Comparison of ENCODE assay signal across 8 cellular contexts in the genomic region with DNA sequence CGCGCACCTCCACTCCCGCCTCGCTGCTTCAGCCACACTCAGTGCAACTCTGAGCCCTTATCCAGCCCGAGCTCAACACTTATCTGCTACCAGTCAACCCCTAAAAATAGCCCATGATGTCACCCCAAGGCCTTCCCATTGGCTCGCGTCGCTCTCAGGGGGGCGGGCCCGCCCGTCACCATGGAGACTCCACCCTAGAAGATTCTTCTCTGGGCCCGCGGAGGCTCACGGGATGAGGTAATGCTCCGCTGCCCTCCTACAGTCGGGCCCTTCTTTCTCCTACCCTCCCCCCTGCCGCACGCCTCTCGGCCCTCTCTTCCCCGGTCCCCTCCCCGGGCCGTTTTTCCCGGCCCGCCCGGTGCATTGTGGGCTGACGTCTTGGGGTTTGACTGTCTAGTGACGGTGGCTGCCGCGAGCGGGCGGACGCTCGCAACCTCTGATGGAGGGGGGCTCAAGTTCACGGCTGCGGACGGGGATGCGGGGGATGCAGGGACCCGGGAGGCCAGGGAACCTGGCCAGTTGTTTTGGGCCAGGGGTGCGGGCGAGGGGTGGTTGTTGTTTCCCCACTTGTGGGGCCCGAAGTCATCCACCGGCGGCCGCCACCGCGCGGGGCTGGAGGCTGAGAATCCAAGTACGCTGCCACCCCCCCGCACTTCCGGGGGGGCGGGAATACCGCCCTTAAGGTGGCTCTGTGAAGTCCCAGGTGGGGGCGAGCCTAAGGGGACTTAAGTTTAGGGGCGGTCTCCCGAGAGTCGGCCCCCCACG. TPM values are rescaled to one million over a fixed set of nuclear protein-coding genes. Genes with fewer than 3 reads are reported as not detected.
DNase-seq lines count a peak whose midpoint lies in the region; ATAC-seq and TF ChIP-seq lines count a peak whose summit lies in the region.

Gene JUN, minus strand, starts transcription at position 55 of the 765 bp plus-strand sequence. CDS start 977 bp downstream, outside the sequence.

- peak within 1 kb of the TSS; percentile 84 for H3K27ac ChIP-seq in PC-3 (ENCODE audit: low read length)

- H3F3A ChIP-seq in PC-3 (ENCODE audit: low read length, unreplicated experiment): no peaks in the 10 kb centered on the region

- DNase-seq in DMS 273 treated with DMSO at 0.1 percent for 48 hours (lab: John Stamatoyannopoulos, UW) (peak; percentile 98), PC-3 (peak; percentile 99), activated T-cell treated with anti-CD3 and anti-CD28 coated beads for 48 hours (ENCODE audit: low read depth) (peak; percentile 95), epithelial cell of esophagus (ENCODE audit: low read depth) (peak; percentile 100)
- peak; percentile 93 to 96 for DNase-seq in stimulated activated CD8-positive, alpha-beta memory T cell treated with anti-CD3 and anti-CD28 coated beads, Interleukin-4, amount 100 ng/mL, for 1 hour (ENCODE audit: low read depth in 2 of 2, low spot score in 1 of 2)

- H3K4me3 ChIP-seq in PC-3 (ENCODE audit: low read length): peak within 1 kb of the TSS; percentile 76
- H3K4me3 ChIP-seq in epithelial cell of esophagus (ENCODE audit: low read length): peak within 1 kb of the TSS; percentile 91
- H3K4me3 ChIP-seq in mononuclear cell (ENCODE audit: low read length): peak within 1 kb of the TSS; percentile 82

- H3K4me1 ChIP-seq in PC-3 (ENCODE audit: insufficient read depth, low read length) (peaks cover 27% of the 10 kb centered on the region), mononuclear cell (ENCODE audit: insufficient read depth, low read length) (peaks cover 36% of the 10 kb centered on the region)

- no peaks in the 10 kb centered on the region for H3K9me2 ChIP-seq in PC-3 (replicated peaks; ENCODE audit: low read length)

- POLR2A ChIA-PET in PC-3 (lab: Charles Lee; ENCODE audit: unreplicated experiment): interaction anchor here (0.5 to 1.1 kb wide), 7 partner anchors 30 to 720 kb away, joined by 3 to 10 read pairs (median 5); no protein-coding TSS in a partner anchor

- TF ChIP-seq CTCF in PC-3 (conservative IDR thresholded peaks at IDR 0.05; ENCODE audit: low read depth, low read length): no peak
- TF ChIP-seq CTCF in epithelial cell of esophagus (IDR thresholded peaks at IDR 0.05; ENCODE audit: insufficient read depth, low read depth, low read length, missing control alignments): no peak

- CTCF ChIA-PET in PC-3 (lab: Charles Lee): interaction anchor here (0.7 kb wide), 1 partner anchor 119 kb away, joined by 7 read pairs; no protein-coding TSS in a partner anchor

- H3K27me3 ChIP-seq in PC-3 (ENCODE audit: low read length): no peaks in the 10 kb centered on the region
- peaks cover 27% of the 10 kb centered on the region for H3K27me3 ChIP-seq in mononuclear cell (ENCODE audit: insufficient read depth, low read length)

- peaks cover 7% of the 10 kb centered on the region for H3K36me3 ChIP-seq in PC-3 (ENCODE audit: low read depth, low read length)

- H4K20me1 ChIP-seq in PC-3 (ENCODE audit: low read length): peaks cover 38% of the 10 kb centered on the region

- peak; percentile 80 for ATAC-seq in GM21576 (IDR thresholded peaks at IDR 0.05; ENCODE audit: unreplicated experiment)
- ATAC-seq in PC-3: peak; percentile 71

- peak within 1 kb of the TSS; percentile 87 for H2AFZ ChIP-seq in PC-3 (ENCODE audit: low read length)

- no peak for TF ChIP-seq EP300 in Ishikawa (IDR thresholded peaks at IDR 0.05; ENCODE audit: borderline replicate concordance)

- no peak; the same call in 1 of the 2 replicates for TF ChIP-seq RAD21 in Ishikawa (IDR thresholded peaks at IDR 0.05; ENCODE audit: low read depth)

- peak within 1 kb of the TSS; percentile 90 for H3K9ac ChIP-seq in PC-3 (ENCODE audit: low read length)

- no peaks in the 10 kb centered on the region for H3K9me3 ChIP-seq in PC-3 (ENCODE audit: low read length)
- peaks cover 7% of the 10 kb centered on the region for H3K9me3 ChIP-seq in mononuclear cell (ENCODE audit: low read depth, low read length)

- peak within 1 kb of the TSS; percentile 98 for H3K4me2 ChIP-seq in PC-3 (ENCODE audit: low read length)

- intact Hi-C loops in PC-3 (cut with micrococcal nuclease): loop anchor here (1.0 to 10.0 kb wide), 8 partner anchors 64 to 811 kb away; no protein-coding TSS in a partner anchor

- H3K79me2 ChIP-seq in PC-3 (ENCODE audit: low read length): peaks cover 42% of the 10 kb centered on the region

- no TSS peak for BruUV-seq in PC-3 (replicated peaks; lab: Mats Ljungman, UMichigan)

TF ChIP-seq in Ishikawa, 13 proteins besides CTCF, POLR2A, EP300 and RAD21:
- TF ChIP-seq CREB1 (IDR thresholded peaks at IDR 0.05; ENCODE audit: low read depth) (no peak), TCF12 (IDR thresholded peaks at IDR 0.05; ENCODE audit: low read depth) (peak; percentile 68; the same call in 1 of the 2 replicates), NFIC (IDR thresholded peaks at IDR 0.05) (peak; percentile 45), FOXM1 (IDR thresholded peaks at IDR 0.05; ENCODE audit: borderline replicate concordance, low read depth) (no peak), TAF1 (IDR thresholded peaks at IDR 0.05; ENCODE audit: low read depth) (peak; percentile 88), TEAD4 (IDR thresholded peaks at IDR 0.05) (peak; percentile 42), EGR1 (IDR thresholded peaks at IDR 0.05) (0 out of 2 replicates have a peak, but pooled peaks have one; percentile 24), ZBTB7A (IDR thresholded peaks at IDR 0.05; ENCODE audit: low read depth) (peak; percentile 71), CEBPB (IDR thresholded peaks at IDR 0.05) (peak; percentile 1; the same call in 1 of the 2 replicates), YY1 (IDR thresholded peaks at IDR 0.05; ENCODE audit: low read depth) (peak; percentile 23; the same call in 1 of the 2 replicates)
- TF ChIP-seq, protein P1, sequence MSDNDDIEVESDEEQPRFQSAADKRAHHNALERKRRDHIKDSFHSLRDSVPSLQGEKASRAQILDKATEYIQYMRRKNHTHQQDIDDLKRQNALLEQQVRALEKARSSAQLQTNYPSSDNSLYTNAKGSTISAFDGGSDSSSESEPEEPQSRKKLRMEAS (IDR thresholded peaks at IDR 0.05): peak; percentile 28
- TF ChIP-seq, protein P2, sequence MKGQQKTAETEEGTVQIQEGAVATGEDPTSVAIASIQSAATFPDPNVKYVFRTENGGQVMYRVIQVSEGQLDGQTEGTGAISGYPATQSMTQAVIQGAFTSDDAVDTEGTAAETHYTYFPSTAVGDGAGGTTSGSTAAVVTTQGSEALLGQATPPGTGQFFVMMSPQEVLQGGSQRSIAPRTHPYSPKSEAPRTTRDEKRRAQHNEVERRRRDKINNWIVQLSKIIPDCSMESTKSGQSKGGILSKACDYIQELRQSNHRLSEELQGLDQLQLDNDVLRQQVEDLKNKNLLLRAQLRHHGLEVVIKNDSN (IDR thresholded peaks at IDR 0.05): no peak
- TF ChIP-seq, protein P3, sequence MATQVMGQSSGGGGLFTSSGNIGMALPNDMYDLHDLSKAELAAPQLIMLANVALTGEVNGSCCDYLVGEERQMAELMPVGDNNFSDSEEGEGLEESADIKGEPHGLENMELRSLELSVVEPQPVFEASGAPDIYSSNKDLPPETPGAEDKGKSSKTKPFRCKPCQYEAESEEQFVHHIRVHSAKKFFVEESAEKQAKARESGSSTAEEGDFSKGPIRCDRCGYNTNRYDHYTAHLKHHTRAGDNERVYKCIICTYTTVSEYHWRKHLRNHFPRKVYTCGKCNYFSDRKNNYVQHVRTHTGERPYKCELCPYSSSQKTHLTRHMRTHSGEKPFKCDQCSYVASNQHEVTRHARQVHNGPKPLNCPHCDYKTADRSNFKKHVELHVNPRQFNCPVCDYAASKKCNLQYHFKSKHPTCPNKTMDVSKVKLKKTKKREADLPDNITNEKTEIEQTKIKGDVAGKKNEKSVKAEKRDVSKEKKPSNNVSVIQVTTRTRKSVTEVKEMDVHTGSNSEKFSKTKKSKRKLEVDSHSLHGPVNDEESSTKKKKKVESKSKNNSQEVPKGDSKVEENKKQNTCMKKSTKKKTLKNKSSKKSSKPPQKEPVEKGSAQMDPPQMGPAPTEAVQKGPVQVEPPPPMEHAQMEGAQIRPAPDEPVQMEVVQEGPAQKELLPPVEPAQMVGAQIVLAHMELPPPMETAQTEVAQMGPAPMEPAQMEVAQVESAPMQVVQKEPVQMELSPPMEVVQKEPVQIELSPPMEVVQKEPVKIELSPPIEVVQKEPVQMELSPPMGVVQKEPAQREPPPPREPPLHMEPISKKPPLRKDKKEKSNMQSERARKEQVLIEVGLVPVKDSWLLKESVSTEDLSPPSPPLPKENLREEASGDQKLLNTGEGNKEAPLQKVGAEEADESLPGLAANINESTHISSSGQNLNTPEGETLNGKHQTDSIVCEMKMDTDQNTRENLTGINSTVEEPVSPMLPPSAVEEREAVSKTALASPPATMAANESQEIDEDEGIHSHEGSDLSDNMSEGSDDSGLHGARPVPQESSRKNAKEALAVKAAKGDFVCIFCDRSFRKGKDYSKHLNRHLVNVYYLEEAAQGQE (IDR thresholded peaks at IDR 0.05; ENCODE audit: low read depth): no peak

RNA-seq across cellular contexts. Expression of gene JUN, which starts in this region (rescaled TPM):
- 73.6 and 95.1 TPM in 2 replicates for total RNA-seq in PC-3 (2014; rRNA removed)
- 1,080 TPM for total RNA-seq in mononuclear cell

Comparison
In these comparisons a context has a peak if more than half of its experiments do, and no peak if none do; other contexts are left out.
1. Peak in every context shown above with its lines: DNase-seq, ATAC-seq, H3K4me3 ChIP-seq and H3K27ac ChIP-seq.
2. RNA of gene JUN (total RNA-seq): 1,080 TPM in mononuclear cell (single experiment); 73.6 to 95.1 TPM in PC-3; every median in the first group is over 10 times any median in the second.